In genomic region chr16:1655269-1655807, GRCh38 we compare ENCODE assay signal across 24 cellular contexts.
"Had no signal": no experiment of that assay in that cellular context is flagged by ENCODE, and none has a peak within 500 bp of the region (broad histone marks: within the 10 kb centered on the region; RNA-seq: fewer than 3 reads in every experiment).

No MANE protein-coding gene starts in this region.

- H3K4me2 ChIP-seq: hepatocyte had no signal

- H2AFZ ChIP-seq: hepatocyte had no signal

- H3K4me1 ChIP-seq: adrenal gland, body of pancreas, gastrocnemius medialis had no signal

- H3K4me3 ChIP-seq: adrenal gland, body of pancreas, gastrocnemius medialis, hepatocyte, ovary, skin epidermis, tibial artery had no signal

- DNase-seq: activated B cell treated with CpG ODN at 0.5 μM for 24 hours; activated CD4-positive, alpha-beta T cell treated with anti-CD3 and anti-CD28 coated beads, Interleukin-2, amount 50 U/mL, for 1 hour; activated CD8-positive, alpha-beta T cell treated with anti-CD3 and anti-CD28 coated beads for 36 hours; activated effector memory CD4-positive, alpha-beta T cell treated with Interleukin-2 at 50 U/mL for 16 hours; activated naive CD4-positive, alpha-beta T cell treated with anti-CD3 and anti-CD28 coated beads for 36 hours; activated naive CD8-positive, alpha-beta T cell treated with anti-CD3 and anti-CD28 coated beads for 36 hours; adrenal gland; aorta; body of pancreas; cortex of kidney; gastrocnemius medialis; glutamatergic neuron; islet precursor cell; left ventricle myocardium superior; naive B cell; nephron progenitor cell; ovary; retina; stimulated activated CD4-positive, alpha-beta T cell treated with anti-CD3 and anti-CD28 coated beads, Interleukin-4, amount 100 ng/mL, for 24 hours; stimulated activated naive CD8-positive, alpha-beta T cell treated with anti-CD3 and anti-CD28 coated beads, Interleukin-15, amount 100 ng/mL, for 72 hours; T-helper 2 cell; tibial artery had no signal

- H3K27me3 ChIP-seq: adrenal gland, body of pancreas, gastrocnemius medialis, hepatocyte, ovary, tibial artery had no signal

- H3K9me3 ChIP-seq: adrenal gland, body of pancreas, gastrocnemius medialis, ovary, tibial artery had no signal

- H3K36me3 ChIP-seq: ovary had no signal

- H3K27ac ChIP-seq: adrenal gland, body of pancreas, gastrocnemius medialis, hepatocyte, ovary, tibial artery had no signal
